ENCODE assay signal across 1 cellular context in genomic region chr7:73570521-73570920, GRCh38.
TF ChIP-seq lines count a peak whose summit lies in the region.

No MANE protein-coding gene starts in this region.

TF ChIP-seq in HepG2, 621 proteins besides CTCF, POLR2A, EP300 and RAD21:
- TF ChIP-seq RBFOX2 (IDR thresholded peaks at IDR 0.05; ENCODE audit: low read depth, low read length) (peak; percentile 27; the same call in 1 of the 2 replicates), ZBTB4 (CRISPR knock-in tag; IDR thresholded peaks at IDR 0.05; ENCODE audit: borderline replicate concordance) (no peak), ZNF557 (CRISPR knock-in tag; IDR thresholded peaks at IDR 0.05) (no peak), AGO2 (optimal IDR thresholded peaks at IDR 0.05; ENCODE audit: low read depth, low read length) (peak; percentile 70)
- TF ChIP-seq, protein P1, sequence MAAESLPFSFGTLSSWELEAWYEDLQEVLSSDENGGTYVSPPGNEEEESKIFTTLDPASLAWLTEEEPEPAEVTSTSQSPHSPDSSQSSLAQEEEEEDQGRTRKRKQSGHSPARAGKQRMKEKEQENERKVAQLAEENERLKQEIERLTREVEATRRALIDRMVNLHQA (CRISPR knock-in tag; IDR thresholded peaks at IDR 0.05): no peak
TF ChIP-seq in HepG2: peak in this region for 2.
